Comparison of ENCODE assay signal across 8 cellular contexts in genomic region chr2:113583541-113584225, GRCh38. TPM values are rescaled to one million over a fixed set of nuclear protein-coding genes. Genes with fewer than 3 reads are reported as not detected.
DNase-seq lines count a peak whose midpoint lies in the region; FAIRE-seq and TF ChIP-seq lines count a peak whose summit lies in the region.
"Not testable (repeated sequence)": the region's sequence is repeated elsewhere in the genome, so short reads cannot be mapped to it uniquely, and the experiment has no call there.

No MANE protein-coding gene starts in this region.

- H3K4me2 ChIP-seq in neural cell (ENCODE audit: low read length) = peak overlapping the region; percentile 44

- peak; percentile 51 for TF ChIP-seq EP300 in neural cell (conservative IDR thresholded peaks at IDR 0.05; ENCODE audit: poor library complexity, severe bottlenecking)

- H3K4me3 ChIP-seq in AG04450 (ENCODE audit: low read depth, low read length) = peak overlapping the region; percentile 64
- H3K4me3 ChIP-seq in choroid plexus epithelial cell (ENCODE audit: low read depth, low read length) = peak overlapping the region; percentile 67
- H3K4me3 ChIP-seq in neural cell (ENCODE audit: low read length) = peak overlapping the region; percentile 63

- POLR2A ChIA-PET in AG04450 (lab: Yijun Ruan, JAX) = not testable (repeated sequence)

- H3K27me3 ChIP-seq in AG04450 (ENCODE audit: control insufficient read depth, insufficient read depth, low read length); neural cell (ENCODE audit: insufficient read depth, low read depth, low read length): not testable (repeated sequence)

- not testable (repeated sequence) for H3K27ac ChIP-seq in AG04450 (ENCODE audit: low read depth, low read length)
- H3K27ac ChIP-seq in neural cell (ENCODE audit: low read length) = peak overlapping the region; percentile 84

- H3K36me3 ChIP-seq in neural cell (ENCODE audit: insufficient read depth, low read length) = not testable (repeated sequence)

- not testable (repeated sequence) for H3K79me2 ChIP-seq in neural cell (replicated peaks; ENCODE audit: insufficient read depth, low read length)

- CTCF ChIA-PET in AG04450 (lab: Charles Lee) = not testable (repeated sequence)

- peak overlapping the region; percentile 83 for H3K9ac ChIP-seq in neural cell (ENCODE audit: low read length)

- not testable (repeated sequence) for H3K9me3 ChIP-seq in AG04450 (ENCODE audit: control insufficient read depth, insufficient read depth, low read length); neural cell (ENCODE audit: low read length)

- not testable (repeated sequence) for DNase-seq in AG04450 (ENCODE audit: low read depth, low spot score)
- peak; percentile 51 for DNase-seq in GM19240 (ENCODE audit: insufficient read length, low spot score)
- DNase-seq in RCC 7860 (ENCODE audit: low spot score) = peak; percentile 37
- DNase-seq in activated T-cell treated with anti-CD3 and anti-CD28 coated beads for 1 hour (ENCODE audit: low read depth) = peak; percentile 68
- peak; percentile 67 for DNase-seq in choroid plexus epithelial cell (ENCODE audit: low read depth)
- peak; percentile 56 for DNase-seq in hepatic stellate cell (ENCODE audit: low spot score)
- peak; percentile 64 to 84 (median 66) for DNase-seq in stimulated activated CD4-positive, alpha-beta T cell treated with anti-CD3 and anti-CD28 coated beads, TNF-alpha, amount 100 ng/mL, for 48 hours (ENCODE audit: low read depth in 3 of 3)

- not testable (repeated sequence) for TF ChIP-seq CTCF in AG04450 (IDR thresholded peaks at IDR 0.05; ENCODE audit: low read depth, low read length); choroid plexus epithelial cell (conservative IDR thresholded peaks at IDR 0.05; ENCODE audit: low read depth, low read length); neural cell (IDR thresholded peaks at IDR 0.05; ENCODE audit: poor library complexity, severe bottlenecking)

- H3F3A ChIP-seq in neural cell (ENCODE audit: insufficient read depth, low read length, poor library complexity, severe bottlenecking) = not testable (repeated sequence)

- not testable (repeated sequence) for FAIRE-seq in RCC 7860 (lab: Jason Lieb, UNC)

- TF ChIP-seq RAD21 in neural cell (conservative IDR thresholded peaks at IDR 0.05) = not testable (repeated sequence)

- peak overlapping the region; percentile 98 for H2AFZ ChIP-seq in neural cell (ENCODE audit: low read depth, low read length)

- not testable (repeated sequence) for H3K9me2 ChIP-seq in neural cell (ENCODE audit: insufficient read depth, low read length)

- not testable (repeated sequence) for H4K20me1 ChIP-seq in neural cell (ENCODE audit: insufficient read depth)

TF ChIP-seq in neural cell, 6 proteins besides CTCF, POLR2A, EP300 and RAD21:
- peak; percentile 90 for TF ChIP-seq TAF1 (IDR thresholded peaks at IDR 0.05; ENCODE audit: low read depth)
- peak; percentile 91 for TF ChIP-seq REST (IDR thresholded peaks at IDR 0.05; ENCODE audit: borderline replicate concordance)
- peak; percentile 89 for TF ChIP-seq POLR2AphosphoS5 (IDR thresholded peaks at IDR 0.05)
- TF ChIP-seq MXI1 (conservative IDR thresholded peaks at IDR 0.05; ENCODE audit: poor library complexity, severe bottlenecking) = peak; percentile 41
- peak; percentile 34 for TF ChIP-seq SMC3 (conservative IDR thresholded peaks at IDR 0.05; ENCODE audit: poor library complexity)
TF ChIP-seq in neural cell: peak in this region for 5; not testable (repeated sequence) for 1.

RNA-seq across cellular contexts. Expression of gene RABL2A, which starts 43.4 kb away (rescaled TPM):
- polyA plus RNA-seq in AG04450 (2011; rRNA removed) (13.0 and 13.1 TPM in 2 replicates), neural cell (17.9 and 26.7 TPM in 2 replicates)
- 13.9 and 15.7 TPM in 2 replicates for polyA minus RNA-seq in AG04450 (2011; rRNA and poly(A)+ RNA removed)
- 26.5 and 27.1 TPM in 2 replicates for polyA minus RNA-seq in neural cell
